In the genomic region with DNA sequence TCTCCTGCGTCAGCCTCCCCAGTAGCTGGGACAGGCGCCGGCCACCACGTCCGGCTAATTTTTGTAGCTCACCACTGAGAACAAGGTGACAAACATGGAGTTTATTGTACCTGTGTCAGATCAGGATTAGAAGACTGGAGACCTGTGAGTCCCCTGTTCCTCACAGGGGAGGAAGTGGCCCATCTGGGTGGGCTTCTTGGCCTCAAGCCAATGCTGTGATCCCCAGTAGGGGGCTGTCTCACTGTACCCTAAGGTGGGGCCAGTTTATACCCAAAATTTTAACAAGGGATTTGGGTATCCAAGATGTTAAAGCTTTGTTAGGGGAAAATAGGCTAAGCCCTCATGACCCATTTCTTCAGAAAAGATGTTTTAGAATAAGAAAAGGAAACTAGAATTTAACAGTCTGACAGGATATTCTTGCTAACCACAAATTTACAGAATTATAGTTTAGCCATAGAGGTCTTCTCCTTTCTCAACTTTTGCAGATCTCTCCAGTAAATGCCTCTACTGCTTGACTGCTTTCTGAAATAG, we compare ENCODE assay signal across 9 cellular contexts. TPM values are rescaled to one million over a fixed set of nuclear protein-coding genes. Genes with fewer than 3 reads are reported as not detected.
DNase-seq lines count a peak whose midpoint lies in the region; ATAC-seq, FAIRE-seq and TF ChIP-seq lines count a peak whose summit lies in the region.
"Had no signal": no experiment of that assay in that cellular context is flagged by ENCODE, and none has a peak within 500 bp of the region (broad histone marks: within the 10 kb centered on the region; RNA-seq: fewer than 3 reads in every experiment).

No MANE protein-coding gene starts in this region.

- H2AFZ ChIP-seq in SK-N-SH (ENCODE audit: low read depth): peak overlapping the region; percentile 89

- TF ChIP-seq EP300 in SK-N-SH (IDR thresholded peaks at IDR 0.05; ENCODE audit: borderline replicate concordance in 1 of 2, low read depth in 1 of 2, low read length in 1 of 2): no peak

- H3K36me3 Mint-ChIP-seq in stimulated activated naive CD8-positive, alpha-beta T cell treated with anti-CD3 and anti-CD28 coated beads, Interleukin-15, Interleukin-2, amounts not matched to agents 100 ng/mL and 50 ng/mL, for 24 hours (ENCODE audit: low read depth): no peaks in the 10 kb centered on the region
- no peaks in the 10 kb centered on the region for H3K36me3 Mint-ChIP-seq in HFFc6 (ENCODE audit: low read depth)

- H3F3A ChIP-seq in SK-N-SH (replicated peaks; ENCODE audit: insufficient read depth): peaks cover 4% of the 10 kb centered on the region

- CTCF ChIA-PET in SK-N-SH (lab: Yijun Ruan, JAX): interaction anchor here (2.1 kb wide), 1 partner anchor 39 kb away, joined by 9 read pairs; no protein-coding TSS in a partner anchor

- H3K9ac ChIP-seq in SK-N-SH: no peak overlapping the region
- H3K9ac ChIP-seq in iPS-18a (ENCODE audit: low read length): peak overlapping the region; percentile 12

- 95% methylated on average over 5 of the region's 5 CpGs for WGBS in SK-N-SH (ENCODE audit: low lambda C conversion rate)

- H3K27ac ChIP-seq in SK-N-SH (ENCODE audit: low read depth in 2 of 2, low read length in 1 of 2): peak overlapping the region in 1 of 2 experiments; percentile 19; a peak in 1 of 4 replicates
- peak overlapping the region; percentile 32 to 73 (median 68) for H3K27ac ChIP-seq in Peyer's patch
- no peak overlapping the region for H3K27ac ChIP-seq in iPS-18a (ENCODE audit: low read length)

- no peak overlapping the region for H3K4me2 ChIP-seq in SK-N-SH

- no peak for ATAC-seq in SK-N-SH treated with all-trans-retinoic acid at 6 μM for 48 hours

- H3K9me3 ChIP-seq in SK-N-SH (no peaks in the 10 kb centered on the region), Peyer's patch (no peaks in the 10 kb centered on the region), iPS-18a (ENCODE audit: control insufficient read depth, low read depth, low read length) (no peaks in the 10 kb centered on the region)

- H3K4me3 ChIP-seq in SK-N-SH (ENCODE audit: low read depth in 2 of 2, low read length in 1 of 2) (no peak overlapping the region), Peyer's patch (peak overlapping the region in 1 of 4 donors; percentile 11), iPS-18a (ENCODE audit: low read length) (no peak overlapping the region)

- H3K4me1 Mint-ChIP-seq in stimulated activated naive CD8-positive, alpha-beta T cell treated with anti-CD3 and anti-CD28 coated beads, Interleukin-15, Interleukin-2, amounts not matched to agents 100 ng/mL and 50 ng/mL, for 24 hours (ENCODE audit: low read depth): peaks cover 65% of the 10 kb centered on the region
- H3K4me1 Mint-ChIP-seq in HFFc6 (ENCODE audit: low read depth): peaks cover 27% of the 10 kb centered on the region

- no peaks in the 10 kb centered on the region for H3K9me3 Mint-ChIP-seq in stimulated activated naive CD8-positive, alpha-beta T cell treated with anti-CD3 and anti-CD28 coated beads, Interleukin-15, Interleukin-2, amounts not matched to agents 100 ng/mL and 50 ng/mL, for 24 hours
- no peaks in the 10 kb centered on the region for H3K9me3 Mint-ChIP-seq in HFFc6

- POLR2A ChIA-PET in SK-N-SH (lab: Yijun Ruan, JAX): interaction anchor here (1.4 to 2.1 kb wide), 2 partner anchors 14 to 21 kb away, joined by 3 to 6 read pairs; no protein-coding TSS in a partner anchor

- FAIRE-seq in H54 (lab: Jason Lieb, UNC): no peak

- H3K27me3 Mint-ChIP-seq in stimulated activated naive CD8-positive, alpha-beta T cell treated with anti-CD3 and anti-CD28 coated beads, Interleukin-15, Interleukin-2, amounts not matched to agents 100 ng/mL and 50 ng/mL, for 24 hours: no peaks in the 10 kb centered on the region
- H3K27me3 Mint-ChIP-seq in HFFc6 (ENCODE audit: insufficient read depth): no peaks in the 10 kb centered on the region; the same call in 1 of the 2 replicates

- H3K36me3 ChIP-seq in SK-N-SH (replicated peaks in 1 of 2; ENCODE audit: control insufficient read depth in 1 of 2, insufficient read depth in 2 of 2, low read length in 1 of 2) (no peaks in the 10 kb centered on the region), Peyer's patch (no peaks in the 10 kb centered on the region), iPS-18a (ENCODE audit: control insufficient read depth, low read depth, low read length) (no peaks in the 10 kb centered on the region)

- TF ChIP-seq CTCF in SK-N-SH (IDR thresholded peaks at IDR 0.05) (no peak), Peyer's patch (IDR thresholded peaks at IDR 0.05) (no peak), HFFc6 (IDR thresholded peaks at IDR 0.05) (no peak)

- H3K27me3 ChIP-seq in SK-N-SH (ENCODE audit: insufficient read depth): no peaks in the 10 kb centered on the region
- no peaks in the 10 kb centered on the region for H3K27me3 ChIP-seq in Peyer's patch
- no peaks in the 10 kb centered on the region for H3K27me3 ChIP-seq in iPS-18a (ENCODE audit: control insufficient read depth, insufficient read depth, low read length)

- TF ChIP-seq POLR2A in Peyer's patch (IDR thresholded peaks at IDR 0.05): no peak
- TF ChIP-seq POLR2A in H54 (IDR thresholded peaks at IDR 0.05; ENCODE audit: low read depth, low read length): no peak

- no peaks in the 10 kb centered on the region for H4K20me1 ChIP-seq in SK-N-SH (ENCODE audit: insufficient read depth)

- H3K4me1 ChIP-seq in SK-N-SH (ENCODE audit: control insufficient read depth in 1 of 2, insufficient read depth in 2 of 2, low read depth in 1 of 2, low read length in 1 of 2): peaks cover 5 to 12% of the 10 kb centered on the region in 2 experiments; a peak in 2 of 4 replicates
- peaks cover 0 to 13% (median 9%) of the 10 kb centered on the region in 4 donors for H3K4me1 ChIP-seq in Peyer's patch
- peaks cover 22% of the 10 kb centered on the region for H3K4me1 ChIP-seq in iPS-18a (ENCODE audit: control insufficient read depth, low read depth, low read length)

- H3K79me2 ChIP-seq in SK-N-SH (ENCODE audit: insufficient read depth): no peaks in the 10 kb centered on the region

- no peak for TF ChIP-seq RAD21 in SK-N-SH (IDR thresholded peaks at IDR 0.05; ENCODE audit: low read length)

- H3K9me2 ChIP-seq in SK-N-SH: no peaks in the 10 kb centered on the region

- peak overlapping the region; percentile 79 for H3K4me3 Mint-ChIP-seq in stimulated activated naive CD8-positive, alpha-beta T cell treated with anti-CD3 and anti-CD28 coated beads, Interleukin-15, Interleukin-2, amounts not matched to agents 100 ng/mL and 50 ng/mL, for 24 hours
- no peak overlapping the region for H3K4me3 Mint-ChIP-seq in HFFc6

- H3K27ac Mint-ChIP-seq in stimulated activated naive CD8-positive, alpha-beta T cell treated with anti-CD3 and anti-CD28 coated beads, Interleukin-15, Interleukin-2, amounts not matched to agents 100 ng/mL and 50 ng/mL, for 24 hours: peak overlapping the region; percentile 91
- H3K27ac Mint-ChIP-seq in HFFc6: no peak overlapping the region

- no peak for DNase-seq in SK-N-SH
- peak in 2 of 3 donors; percentile 44 to 68 for DNase-seq in Peyer's patch
- DNase-seq in anterior cingulate cortex (lab: John Stamatoyannopoulos, UW): no peak
- DNase-seq in HFFc6: no peak
- no peak for DNase-seq in H54 (ENCODE audit: insufficient read length, low spot score)
- DNase-seq: caudate nucleus had no signal

TF ChIP-seq in SK-N-SH, 30 proteins besides CTCF, POLR2A, EP300 and RAD21 (continues in another document):
- TF ChIP-seq, protein P1, sequence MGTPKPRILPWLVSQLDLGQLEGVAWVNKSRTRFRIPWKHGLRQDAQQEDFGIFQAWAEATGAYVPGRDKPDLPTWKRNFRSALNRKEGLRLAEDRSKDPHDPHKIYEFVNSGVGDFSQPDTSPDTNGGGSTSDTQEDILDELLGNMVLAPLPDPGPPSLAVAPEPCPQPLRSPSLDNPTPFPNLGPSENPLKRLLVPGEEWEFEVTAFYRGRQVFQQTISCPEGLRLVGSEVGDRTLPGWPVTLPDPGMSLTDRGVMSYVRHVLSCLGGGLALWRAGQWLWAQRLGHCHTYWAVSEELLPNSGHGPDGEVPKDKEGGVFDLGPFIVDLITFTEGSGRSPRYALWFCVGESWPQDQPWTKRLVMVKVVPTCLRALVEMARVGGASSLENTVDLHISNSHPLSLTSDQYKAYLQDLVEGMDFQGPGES (IDR thresholded peaks at IDR 0.05; ENCODE audit: low read depth, low read length): no peak
- TF ChIP-seq NRF1 (IDR thresholded peaks at IDR 0.05; ENCODE audit: low read depth, low read length): no peak
- no peak for TF ChIP-seq GABPA (IDR thresholded peaks at IDR 0.05; ENCODE audit: low read depth)
- no peak for TF ChIP-seq ELF1 (IDR thresholded peaks at IDR 0.05)

TF ChIP-seq in SK-N-SH treated with all-trans-retinoic acid at 6 μM for 48 hours, 23 proteins besides CTCF, POLR2A, EP300 and RAD21 (continues in another document):
- TF ChIP-seq GLIS3 (CRISPR knock-in tag; IDR thresholded peaks at IDR 0.05): no peak
- no peak for TF ChIP-seq PATZ1 (CRISPR knock-in tag; IDR thresholded peaks at IDR 0.05; ENCODE audit: borderline replicate concordance)
- no peak for TF ChIP-seq ZNF565 (CRISPR knock-in tag; conservative IDR thresholded peaks at IDR 0.05; ENCODE audit: low read depth)
- no peak for TF ChIP-seq ARNTL (CRISPR knock-in tag; IDR thresholded peaks at IDR 0.05; ENCODE audit: borderline replicate concordance, low read depth)

RNA-seq across cellular contexts. Expression of gene PCBP1, which starts 16.3 kb away (rescaled TPM):
- 60.7 and 94.0 TPM in 2 replicates for polyA plus RNA-seq in SK-N-SH (2012; rRNA removed)
- 79.9 and 99.1 TPM in 2 replicates for polyA plus RNA-seq in SK-N-SH (2012; cell fraction: cytosol; rRNA removed)
- 61.4 and 69.9 TPM in 2 replicates for polyA plus RNA-seq in SK-N-SH (2012; cell fraction: nucleus; rRNA removed)
- total RNA-seq in Peyer's patch: 100 to 1,000 TPM; 129 to 152 (median 134) TPM
- total RNA-seq in HFFc6 (2021; fragmentation: NEBNext Ultra II Directional; extraction: Animal tissue kit (Norgen Biotek cat#: 25700)): 100 to 1,000 TPM; 293 to 369 (median 361) TPM

Comparison
In these comparisons a context has a peak if more than half of its experiments do, and no peak if none do; other contexts are left out.
1. DNase-seq: peak in Peyer's patch (2 of 3); none in SK-N-SH (single experiment), anterior cingulate cortex (0 of 58), HFFc6 (single experiment) and H54 (single experiment).